9 cellular contexts compared by ENCODE assay signal in genomic region chr16:85002643-85003042, GRCh38. TPM values are rescaled to one million over a fixed set of nuclear protein-coding genes. Genes with fewer than 3 reads are reported as not detected.
DNase-seq lines count a peak whose midpoint lies in the region; ATAC-seq, FAIRE-seq and TF ChIP-seq lines count a peak whose summit lies in the region.
"Had no signal": no experiment of that assay in that cellular context is flagged by ENCODE, and none has a peak within 500 bp of the region (broad histone marks: within the 10 kb centered on the region; RNA-seq: fewer than 3 reads in every experiment).

No MANE protein-coding gene starts in this region.

- CTCF ChIA-PET in GM12878 (lab: Yijun Ruan, JAX): interaction anchor here (1.0 kb wide), 1 partner anchor 14 kb away, joined by 3 read pairs; no protein-coding TSS in a partner anchor

- RAD21 ChIA-PET in GM12878 (lab: Charles Lee; ENCODE audit: unreplicated experiment): no interaction called here

- TF ChIP-seq CTCF in GM12878 (IDR thresholded peaks at IDR 0.05 in 2 of 3, conservative IDR thresholded peaks at IDR 0.05 in 1 of 3; ENCODE audit: control insufficient read depth in 2 of 3, extremely low read depth in 1 of 3, insufficient read depth in 1 of 3, low read depth in 3 of 3, low read length in 3 of 3): no peak
- TF ChIP-seq CTCF in lower lobe of right lung (IDR thresholded peaks at IDR 0.05): no peak
- no peak for TF ChIP-seq CTCF in suprapubic skin (IDR thresholded peaks at IDR 0.05)

- H3K27me3 ChIP-seq in GM12878 (replicated peaks in 1 of 2; ENCODE audit: control insufficient read depth in 2 of 2, insufficient read depth in 2 of 2, low read length in 1 of 2) (no peaks in the 10 kb centered on the region), lower lobe of right lung (ENCODE audit: low read depth) (no peaks in the 10 kb centered on the region), suprapubic skin (no peaks in the 10 kb centered on the region)

- H3K36me3 ChIP-seq in GM12878 (ENCODE audit: control insufficient read depth in 2 of 2, insufficient read depth in 2 of 2, low read length in 1 of 2) (no peaks in the 10 kb centered on the region; a peak in 1 of 4 replicates), lower lobe of right lung (no peaks in the 10 kb centered on the region), suprapubic skin (no peaks in the 10 kb centered on the region)

- 0 out of 2 replicates have a peak overlapping the region, but pooled peaks have one; percentile 19 for H3K4me2 ChIP-seq in GM12878 (ENCODE audit: control insufficient read depth, insufficient read depth)

- no peak for FAIRE-seq in GM12878 (lab: Jason Lieb, UNC)

- H3K79me2 ChIP-seq in GM12878 (ENCODE audit: control insufficient read depth, insufficient read depth, low read length): peaks cover 51% of the 10 kb centered on the region

- TF ChIP-seq EP300 in GM12878 (IDR thresholded peaks at IDR 0.05; ENCODE audit: borderline replicate concordance in 1 of 2, control insufficient read depth in 1 of 2, low read depth in 2 of 2, low read length in 2 of 2) (no peak), suprapubic skin (IDR thresholded peaks at IDR 0.05) (no peak)

- no peaks in the 10 kb centered on the region for H3K9me3 ChIP-seq in GM12878 (replicated peaks; ENCODE audit: control insufficient read depth, insufficient read depth, low read length)
- H3K9me3 ChIP-seq in lower lobe of right lung: no peaks in the 10 kb centered on the region
- no peaks in the 10 kb centered on the region for H3K9me3 ChIP-seq in suprapubic skin

- no peak for TF ChIP-seq RAD21 in GM12878 (IDR thresholded peaks at IDR 0.05; ENCODE audit: insufficient read depth, low read depth, low read length)

- DNase-seq in SIG-M5 treated with dmso at 0.1 percent for 504 hours (lab: John Stamatoyannopoulos, UW; ENCODE audit: unreplicated experiment) (peak; percentile 42), SIG-M5 (lab: John Stamatoyannopoulos, UW) (no peak), GM12878 (ENCODE audit: low read depth, low spot score) (no peak), lower lobe of right lung (peak; percentile 71), suprapubic skin (ENCODE audit: low spot score in 2 of 2) (no peak), OCI-M2 (lab: John Stamatoyannopoulos, UW; ENCODE audit: unreplicated experiment) (no peak), cerebellar nuclear complex (lab: John Stamatoyannopoulos, UW) (no peak)
- DNase-seq: stimulated activated CD4-positive, alpha-beta T cell treated with anti-CD3 and anti-CD28 coated beads, Interleukin-2, amount 100 ng/mL, for 24 hours had no signal

- ATAC-seq in GM12878 (no peak), lower lobe of right lung (peak in 1 of 2 donors; percentile 57), GM18870 (IDR thresholded peaks at IDR 0.05; ENCODE audit: unreplicated experiment) (no peak)

- H3K9ac ChIP-seq in GM12878 (ENCODE audit: control insufficient read depth, insufficient read depth, low read length): no peak overlapping the region

- BruUV-seq in GM12878 (replicated peaks; lab: Mats Ljungman, UMichigan): no TSS peak

- WGBS in GM12878 (ENCODE audit: insufficient coverage, insufficient replicate concordance, low lambda C conversion rate, missing lambda C conversion rate): 19% methylated on average over 12 of the region's 12 CpGs
- WGBS in suprapubic skin: 63% methylated on average over 12 of the region's 12 CpGs

- SMC1A ChIA-PET in GM12878 (lab: Charles Lee; ENCODE audit: uncharacterized antibody, unreplicated experiment): interaction anchor here (0.6 kb wide), 1 partner anchor 25 kb away, joined by 3 read pairs; the partner anchor contains the start of gene KIAA0513

- H3K4me3 ChIP-seq in GM12878 (0 out of 2 replicates have a peak overlapping the region, but pooled peaks have one; percentile 4), lower lobe of right lung (peak overlapping the region; percentile 22), suprapubic skin (peak overlapping the region; percentile 25)

- in situ Hi-C loops in GM12878 (cut with MboI): no loop called here

- POLR2A ChIA-PET in GM12878 (lab: Charles Lee): no interaction called here

- H2AFZ ChIP-seq in GM12878 (ENCODE audit: control insufficient read depth, low read depth, low read length): no peak overlapping the region

- H3K4me1 ChIP-seq in GM12878 (ENCODE audit: control insufficient read depth, insufficient read depth, low read length): no peaks in the 10 kb centered on the region; the same call in 1 of the 2 replicates
- H3K4me1 ChIP-seq in lower lobe of right lung: peaks cover 99% of the 10 kb centered on the region
- peaks cover 90% of the 10 kb centered on the region for H3K4me1 ChIP-seq in suprapubic skin

- TF ChIP-seq POLR2A in GM12878 (IDR thresholded peaks at IDR 0.05; ENCODE audit: low read depth, low read length) (no peak), suprapubic skin (IDR thresholded peaks at IDR 0.05) (no peak)

- no peak overlapping the region for H3K27ac ChIP-seq in GM12878 (ENCODE audit: control insufficient read depth, insufficient read depth)
- H3K27ac ChIP-seq in lower lobe of right lung: peak overlapping the region; percentile 81
- peak overlapping the region; percentile 34 for H3K27ac ChIP-seq in suprapubic skin

- no peaks in the 10 kb centered on the region for H4K20me1 ChIP-seq in GM12878 (ENCODE audit: control insufficient read depth, insufficient read depth)

- intact Hi-C loops in GM12878 (cut with micrococcal nuclease; ENCODE audit: unreplicated experiment) (no loop called here), lower lobe of right lung (cut with DNase I) (no loop called here)

TF ChIP-seq in GM12878, 131 proteins besides CTCF, POLR2A, EP300 and RAD21:
- 0 out of 4 replicates have a peak, but pooled peaks of 1 of the 2 experiments have one; percentile 16 for TF ChIP-seq IKZF2 (IDR thresholded peaks at IDR 0.05)
- no peak for TF ChIP-seq RFX5 (IDR thresholded peaks at IDR 0.05; ENCODE audit: low read depth, low read length)

RNA-seq across cellular contexts. Expression of gene ZDHHC7, which starts 8.7 kb away (rescaled TPM):
- total RNA-seq in GM12878 (2013; cell fraction: nucleolus; rRNA removed): 27.1 and 33.1 TPM in 2 replicates
- total RNA-seq in GM12878 (2014; rRNA removed) (21.7 and 26.0 TPM in 2 replicates), GM12878 (2014; rRNA removed; fragmentation: Illumina TruSeq; extraction: Trizol) (17.9 and 18.8 TPM in 2 replicates), GM12878 (2021) (23.3 and 23.8 TPM in 2 replicates), lower lobe of right lung (77.9 TPM), suprapubic skin (10 to 100 TPM; 45.9 to 65.5 (median 54.3) TPM)
- 13.8 TPM for polyA plus RNA-seq in GM12878 (2011; ENCODE audit: low read depth)
- polyA plus RNA-seq in GM12878 (2011; rRNA removed) (12.6 and 19.4 TPM in 2 replicates), GM12878 (2014; fragmentation: Illumina TruSeq; extraction: Trizol) (25.4 and 29.0 TPM in 2 replicates), GM12878 (2014; fragmentation: Nextera tagmentation; extraction: Ambion mirVana) (1 to 10 TPM in 1 of 2 experiments, under 1 TPM in 1; 0.87 to 2.8 TPM), GM12878 (2014; rRNA removed) (21.4 and 22.3 TPM in 2 replicates), GM12878 (2016; fragmentation: Nextera tagmentation; extraction: Ambion mirVana) (10 to 100 TPM; 12.9 to 20.7 TPM)
- polyA plus RNA-seq in GM12878 (2011; cell fraction: cytosol; rRNA removed): 33.2 and 37.3 TPM in 2 replicates
- polyA plus RNA-seq in GM12878 (2011; cell fraction: nucleus; rRNA removed): 26.3 and 37.5 TPM in 2 replicates
- polyA plus RNA-seq in GM12878 (2012): 18.0 and 19.3 TPM in 2 replicates
- 11.7 and 18.3 TPM in 2 replicates for polyA minus RNA-seq in GM12878 (2011; rRNA and poly(A)+ RNA removed)
- polyA minus RNA-seq in GM12878 (2011; cell fraction: cytosol; rRNA and poly(A)+ RNA removed): 6.9 and 10.5 TPM in 2 replicates
- 6.6 and 9.9 TPM in 2 replicates for polyA minus RNA-seq in GM12878 (2011; cell fraction: nucleus; rRNA and poly(A)+ RNA removed)

RNA-seq across cellular contexts. Expression of gene KIAA0513, which starts 25.0 kb away (rescaled TPM):
- 3.5 and 4.8 TPM in 2 replicates for total RNA-seq in GM12878 (2013; cell fraction: nucleolus; rRNA removed)
- 1.8 and 2.3 TPM in 2 replicates for total RNA-seq in GM12878 (2014; rRNA removed)
- total RNA-seq in GM12878 (2014; rRNA removed; fragmentation: Illumina TruSeq; extraction: Trizol): 2.3 and 2.4 TPM in 2 replicates
- 4.3 and 4.6 TPM in 2 replicates for total RNA-seq in GM12878 (2021)
- 1.4 TPM for polyA plus RNA-seq in GM12878 (2011; ENCODE audit: low read depth)
- polyA plus RNA-seq in GM12878 (2011; rRNA removed): 0.29 and 0.65 TPM in 2 replicates
- 0.79 and 0.81 TPM in 2 replicates for polyA plus RNA-seq in GM12878 (2011; cell fraction: cytosol; rRNA removed)
- polyA plus RNA-seq in GM12878 (2011; cell fraction: nucleus; rRNA removed): 1.0 and 1.1 TPM in 2 replicates
- 3.0 and 3.8 TPM in 2 replicates for polyA plus RNA-seq in GM12878 (2012)
- polyA plus RNA-seq in GM12878 (2014; fragmentation: Illumina TruSeq; extraction: Trizol): 1.2 and 2.2 TPM in 2 replicates
- under 1 TPM; 0.14 to 0.22 TPM for polyA plus RNA-seq in GM12878 (2014; fragmentation: Nextera tagmentation; extraction: Ambion mirVana)
- polyA plus RNA-seq in GM12878 (2014; rRNA removed): 2.4 and 3.5 TPM in 2 replicates
- polyA plus RNA-seq in GM12878 (2016; fragmentation: Nextera tagmentation; extraction: Ambion mirVana): 1 to 10 TPM; 1.5 to 5.8 TPM
- 0.82 and 1.2 TPM in 2 replicates for polyA minus RNA-seq in GM12878 (2011; rRNA and poly(A)+ RNA removed)
- 0.10 TPM in 1 of 2 replicates, not detected in the other for polyA minus RNA-seq in GM12878 (2011; cell fraction: cytosol; rRNA and poly(A)+ RNA removed)
- 0.85 and 1.4 TPM in 2 replicates for polyA minus RNA-seq in GM12878 (2011; cell fraction: nucleus; rRNA and poly(A)+ RNA removed)
- 31.1 TPM for total RNA-seq in lower lobe of right lung
- 10 to 100 TPM; 23.7 to 32.3 (median 26.6) TPM for total RNA-seq in suprapubic skin

Comparison
In these comparisons a context has a peak if more than half of its experiments do, and no peak if none do; other contexts are left out.
1. DNase-seq: peak in SIG-M5 treated with dmso at 0.1 percent for 504 hours (single experiment) and lower lobe of right lung (single experiment); none in SIG-M5 (single experiment), GM12878 (single experiment), suprapubic skin (0 of 2), OCI-M2 (single experiment) and cerebellar nuclear complex (0 of 2).
2. Peak in every context shown above with its lines, with median percentiles within 50 percentile points of each other: H3K4me3 ChIP-seq.